Comparison of ENCODE assay signal across 20 cellular contexts in genomic region chr7:92627956-92628355, GRCh38.
"Had no signal": no experiment of that assay in that cellular context is flagged by ENCODE, and none has a peak within 500 bp of the region (broad histone marks: within the 10 kb centered on the region; RNA-seq: fewer than 3 reads in every experiment).

No MANE protein-coding gene starts in this region.

- H3K27me3 Mint-ChIP-seq: effector memory CD8-positive, alpha-beta T cell had no signal

- H3K4me1 ChIP-seq: prostate gland had no signal

- H3K27ac ChIP-seq: dorsolateral prefrontal cortex, neutrophil, ovary, prostate gland, spleen, thyroid gland, upper lobe of right lung, WERI-Rb-1 had no signal

- H3K4me3 Mint-ChIP-seq: effector memory CD8-positive, alpha-beta T cell; nephron had no signal

- H3K4me3 ChIP-seq: dorsolateral prefrontal cortex, ovary, prostate gland, spleen, thyroid gland, upper lobe of right lung had no signal

- ATAC-seq: effector memory CD8-positive, alpha-beta T cell; esophagus mucosa; upper lobe of right lung had no signal

- H3K9me3 ChIP-seq: neutrophil, ovary, prostate gland, SK-N-SH, thyroid gland, upper lobe of right lung had no signal

- H3K27me3 ChIP-seq: dorsolateral prefrontal cortex, neutrophil, ovary, spleen, thyroid gland, upper lobe of right lung had no signal

- H3K9ac ChIP-seq: SK-N-SH had no signal

- H3K27ac Mint-ChIP-seq: effector memory CD8-positive, alpha-beta T cell; nephron had no signal

- H3K4me2 ChIP-seq: SK-N-SH had no signal

- H3K36me3 ChIP-seq: neutrophil, ovary, prostate gland, thyroid gland, upper lobe of right lung, WERI-Rb-1 had no signal

- DNase-seq: activated CD4-positive, CD25-positive, alpha-beta regulatory T cell treated with anti-CD3 and anti-CD28 coated beads, Interleukin-2, amount 50 U/mL, for 72 hours; activated naive CD4-positive, alpha-beta T cell; central memory CD4-positive, alpha-beta T cell; dorsolateral prefrontal cortex; effector memory CD8-positive, alpha-beta T cell; foreskin melanocyte; hippocampal formation; midbrain; ovary; SK-N-SH; spleen; stimulated activated CD4-positive, alpha-beta T cell treated with anti-CD3 and anti-CD28 coated beads, Interleukin-4, amount 100 ng/mL, for 1 hour; stimulated activated naive CD4-positive, alpha-beta T cell; thyroid gland; upper lobe of right lung; WERI-Rb-1 had no signal
